In genomic region chr16:70395345-70395901, GRCh38 we compare ENCODE assay signal across 7 cellular contexts. TPM values are rescaled to one million over a fixed set of nuclear protein-coding genes. Genes with fewer than 3 reads are reported as not detected.
DNase-seq lines count a peak whose midpoint lies in the region; ATAC-seq and TF ChIP-seq lines count a peak whose summit lies in the region.

No MANE protein-coding gene starts in this region.

- no peaks in the 10 kb centered on the region for H4K20me1 ChIP-seq in KMS-11 (ENCODE audit: insufficient read depth)

- no peaks in the 10 kb centered on the region for H3K9me3 Mint-ChIP-seq in WTC11

- H3K4me3 Mint-ChIP-seq in WTC11 = no peak overlapping the region

- no peaks in the 10 kb centered on the region for H3K9me3 ChIP-seq in liver (ENCODE audit: control insufficient read depth in 4 of 4, low read length in 3 of 4)

- peaks cover 13% of the 10 kb centered on the region for H3K36me3 Mint-ChIP-seq in WTC11

- peak overlapping the region; percentile 68; the same call in 1 of the 2 replicates for H3K27ac Mint-ChIP-seq in WTC11

- H3K4me1 ChIP-seq in KMS-11 (ENCODE audit: low read depth, poor library complexity, severe bottlenecking) = peaks cover 25% of the 10 kb centered on the region
- H3K4me1 ChIP-seq in liver (ENCODE audit: control insufficient read depth in 4 of 4, insufficient read depth in 4 of 4, low read length in 3 of 4) = no peaks in the 10 kb centered on the region

- peak; percentile 95 to 98 for TF ChIP-seq RAD21 in liver (IDR thresholded peaks at IDR 0.05)

- POLR2A ChIA-PET in WTC11 (lab: Charles Lee) = no interaction called here

- no peaks in the 10 kb centered on the region for H3K79me2 ChIP-seq in KMS-11 (ENCODE audit: insufficient read depth, low read depth)

- peak; percentile 93 for TF ChIP-seq CTCF in GM12872 (IDR thresholded peaks at IDR 0.05; ENCODE audit: insufficient read depth, low read depth, low read length)
- peak; percentile 92 for TF ChIP-seq CTCF in KMS-11 (conservative IDR thresholded peaks at IDR 0.05; ENCODE audit: low read depth, low read length)
- peak; percentile 93 for TF ChIP-seq CTCF in WTC11 (IDR thresholded peaks at IDR 0.05)
- peak; percentile 73 for TF ChIP-seq CTCF in liver (IDR thresholded peaks at IDR 0.05; ENCODE audit: low read depth, low read length, missing input control)

- peak; percentile 97 for ATAC-seq in WTC11

- DNase-seq in WTC11 (ENCODE audit: low spot score) (peak; percentile 93), cerebellar cortex (ENCODE audit: low spot score) (peak; percentile 46), NCI-H2107 (lab: John Stamatoyannopoulos, UW) (no peak)
- DNase-seq in stimulated activated CD8-positive, alpha-beta memory T cell treated with anti-CD3 and anti-CD28 coated beads, Interleukin-2, amount 100 ng/mL, for 1 hour (ENCODE audit: low read depth in 2 of 2) = peak; percentile 16 to 34

- H3K36me3 ChIP-seq in KMS-11 (ENCODE audit: insufficient read depth) (no peaks in the 10 kb centered on the region), liver (ENCODE audit: control insufficient read depth in 4 of 4, insufficient read depth in 3 of 4, low read depth in 1 of 4, low read length in 3 of 4) (peaks cover 2 to 14% (median 6%) of the 10 kb centered on the region in 4 donors)

- no peaks in the 10 kb centered on the region for H3K27me3 Mint-ChIP-seq in WTC11 (ENCODE audit: low read depth)

- no peaks in the 10 kb centered on the region for H3K4me1 Mint-ChIP-seq in WTC11

- H3K4me2 ChIP-seq in KMS-11 = no peak overlapping the region; the same call in 1 of the 2 replicates

- H3K9ac ChIP-seq in KMS-11 (no peak overlapping the region), liver (ENCODE audit: low read depth in 1 of 2, low read length in 2 of 2) (no peak overlapping the region)

- H3K27me3 ChIP-seq in KMS-11 (ENCODE audit: insufficient read depth, low read depth) = no peaks in the 10 kb centered on the region
- no peaks in the 10 kb centered on the region for H3K27me3 ChIP-seq in liver (ENCODE audit: control insufficient read depth in 4 of 4, insufficient read depth in 4 of 4, low read length in 3 of 4)

- H2AFZ ChIP-seq in KMS-11 (ENCODE audit: low read depth) = no peak overlapping the region

- CTCF ChIA-PET in WTC11 (lab: Charles Lee) = interaction anchor here (0.6 to 3.8 kb wide), 4 partner anchors 59 to 83 kb away, joined by 4 to 14 read pairs (median 12); partner anchors contain the start of gene FCSK

- WGBS in liver = 57% methylated on average over 8 of the region's 8 CpGs

- no peak overlapping the region for H3K27ac ChIP-seq in KMS-11
- no peak overlapping the region for H3K27ac ChIP-seq in liver (ENCODE audit: low read depth in 1 of 2, low read length in 2 of 2)

- H3K4me3 ChIP-seq in KMS-11 (IDR thresholded peaks at IDR 0.05; ENCODE audit: insufficient read depth, low read depth, low read length) (no peak overlapping the region), liver (ENCODE audit: low read depth in 1 of 3, low read length in 3 of 3) (no peak overlapping the region)

TF ChIP-seq in WTC11, 78 proteins besides CTCF, POLR2A, EP300 and RAD21:
- TF ChIP-seq SMAD3 (CRISPR knock-in tag; IDR thresholded peaks at IDR 0.05; ENCODE audit: borderline replicate concordance) (no peak), GABPB1 (CRISPR knock-in tag; IDR thresholded peaks at IDR 0.05) (peak; percentile 48; the same call in 1 of the 2 replicates), E2F1 (CRISPR knock-in tag; IDR thresholded peaks at IDR 0.05) (no peak), KAT7 (CRISPR knock-in tag; IDR thresholded peaks at IDR 0.05; ENCODE audit: borderline replicate concordance) (0 out of 2 replicates have a peak, but pooled peaks have one; percentile 61)

TF ChIP-seq in liver, 16 proteins besides CTCF, POLR2A, EP300 and RAD21:
- TF ChIP-seq YY1 (IDR thresholded peaks at IDR 0.05) = no peak
- TF ChIP-seq HNF4A (conservative IDR thresholded peaks at IDR 0.05) = peak; percentile 28 to 31

RNA-seq across cellular contexts. Expression of gene ST3GAL2, which starts 43.5 kb away (rescaled TPM):
- total RNA-seq in WTC11 (2021) (46.0 to 49.4 TPM (median 46.2 TPM) in 3 replicates), liver (10 to 100 TPM; 16.1 to 53.1 TPM)
- polyA plus RNA-seq in liver = 1 to 10 TPM; 3.9 to 9.8 TPM

RNA-seq across cellular contexts. Expression of gene DDX19A, which starts 48.7 kb away (rescaled TPM):
- total RNA-seq in WTC11 (2021) (42.0 to 47.0 TPM (median 43.7 TPM) in 3 replicates), liver (10 to 100 TPM; 18.9 to 27.8 TPM)
- 10 to 100 TPM; 15.9 to 18.1 TPM for polyA plus RNA-seq in liver

RNA-seq across cellular contexts. Expression of gene FCSK, which starts 59.0 kb away (rescaled TPM):
- 7.0 to 10.6 TPM (median 8.6 TPM) in 3 replicates for total RNA-seq in WTC11 (2021)
- 10 to 100 TPM in 1 of 2 donors, 1 to 10 TPM in 1; 7.3 to 20.2 TPM for total RNA-seq in liver
- polyA plus RNA-seq in liver = 1 to 10 TPM; 4.3 to 9.7 TPM
